ENCODE assay signal across 8 cellular contexts in the genomic region with DNA sequence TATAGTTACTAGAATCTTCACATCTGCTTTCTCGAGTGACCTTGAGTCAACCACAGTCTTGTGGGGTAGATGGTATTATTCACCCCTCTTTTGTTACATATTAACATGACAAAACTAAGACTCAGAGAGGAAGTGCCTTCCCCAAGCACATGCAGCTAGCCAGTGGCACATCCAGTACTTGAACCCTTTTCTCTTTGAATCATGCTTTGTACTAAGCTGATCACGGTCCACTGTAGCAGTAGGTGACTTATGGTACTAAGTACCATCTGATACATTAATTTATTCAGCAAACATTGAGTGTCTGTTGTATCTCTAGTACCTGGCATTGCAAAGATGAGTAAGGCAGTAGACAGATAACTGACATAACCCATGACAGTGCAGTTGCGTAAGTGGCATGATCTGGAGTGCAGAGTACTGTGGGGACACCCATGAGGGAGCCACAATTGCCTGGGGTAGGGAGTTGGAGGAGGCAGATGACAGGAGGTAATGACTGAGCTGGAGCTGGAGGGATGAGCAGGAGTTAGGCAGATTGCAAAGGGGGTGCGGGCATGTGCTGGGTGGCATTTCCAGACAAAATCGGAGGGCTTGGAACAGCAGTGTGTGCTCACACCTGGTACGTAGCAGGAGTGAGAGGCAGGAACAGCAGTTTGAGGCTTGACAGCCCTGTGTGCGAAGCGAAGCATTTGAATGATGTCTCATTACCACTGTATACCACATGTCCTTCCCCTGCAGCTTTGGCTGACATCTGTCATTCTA.
DNase-seq lines count a peak whose midpoint lies in the region; ATAC-seq lines count a peak whose summit lies in the region.

No MANE protein-coding gene starts in this region.

- peak; percentile 26 to 90 (median 67) for DNase-seq in head of caudate nucleus
- no peak for DNase-seq in NCI-H524 treated with DMSO at 0.1 percent for 48 hours (lab: John Stamatoyannopoulos, UW)
- no peak for DNase-seq in NAMALWA (ENCODE audit: low spot score)
- no peak for DNase-seq in T-helper 9 cell

- no peaks in the 10 kb centered on the region for H3K9me3 ChIP-seq in KOPT-K1 (ENCODE audit: insufficient read depth, low read length, poor library complexity, severe bottlenecking)

- H3K36me3 ChIP-seq in KOPT-K1 (ENCODE audit: insufficient read depth, low read length): no peaks in the 10 kb centered on the region

- H3K27ac ChIP-seq in KOPT-K1 (ENCODE audit: low read depth, low read length, poor library complexity, severe bottlenecking): peak overlapping the region; percentile 96

- ATAC-seq in GM18499 (IDR thresholded peaks at IDR 0.05; ENCODE audit: insufficient read depth, unreplicated experiment) (peak; percentile 74), GM21737 (IDR thresholded peaks at IDR 0.05; ENCODE audit: unreplicated experiment) (peak; percentile 73), HG02884 (IDR thresholded peaks at IDR 0.05; ENCODE audit: unreplicated experiment) (no peak)

- intact Hi-C loops in head of caudate nucleus (cut with DNase I): no loop called here

Comparison
In these comparisons a context has a peak if more than half of its experiments do, and no peak if none do; other contexts are left out.
1. DNase-seq: peak in head of caudate nucleus (42 of 42); none in NCI-H524 treated with DMSO at 0.1 percent for 48 hours (single experiment), NAMALWA (single experiment) and T-helper 9 cell (single experiment).